Comparison of ENCODE assay signal across 1 cellular context in the genomic region with DNA sequence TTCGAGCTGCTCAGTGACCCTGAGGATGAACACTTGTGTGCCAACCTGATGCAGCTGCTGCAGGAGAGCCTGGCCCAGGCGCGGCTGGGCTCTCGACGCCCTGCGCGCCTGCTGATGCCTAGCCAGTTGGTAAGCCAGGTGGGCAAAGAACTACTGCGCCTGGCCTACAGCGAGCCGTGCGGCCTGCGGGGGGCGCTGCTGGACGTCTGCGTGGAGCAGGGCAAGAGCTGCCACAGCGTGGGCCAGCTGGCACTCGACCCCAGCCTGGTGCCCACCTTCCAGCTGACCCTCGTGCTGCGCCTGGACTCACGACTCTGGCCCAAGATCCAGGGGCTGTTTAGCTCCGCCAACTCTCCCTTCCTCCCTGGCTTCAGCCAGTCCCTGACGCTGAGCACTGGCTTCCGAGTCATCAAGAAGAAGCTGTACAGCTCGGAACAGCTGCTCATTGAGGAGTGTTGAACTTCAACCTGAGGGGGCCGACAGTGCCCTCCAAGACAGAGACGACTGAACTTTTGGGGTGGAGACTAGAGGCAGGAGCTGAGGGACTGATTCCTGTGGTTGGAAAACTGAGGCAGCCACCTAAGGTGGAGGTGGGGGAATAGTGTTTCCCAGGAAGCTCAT.
TF ChIP-seq lines count a peak whose summit lies in the region.

No MANE protein-coding gene starts in this region.

TF ChIP-seq in K562, 482 proteins besides CTCF, POLR2A, EP300 and RAD21 (continued from another document and continues in another):
- TF ChIP-seq, protein P1, sequence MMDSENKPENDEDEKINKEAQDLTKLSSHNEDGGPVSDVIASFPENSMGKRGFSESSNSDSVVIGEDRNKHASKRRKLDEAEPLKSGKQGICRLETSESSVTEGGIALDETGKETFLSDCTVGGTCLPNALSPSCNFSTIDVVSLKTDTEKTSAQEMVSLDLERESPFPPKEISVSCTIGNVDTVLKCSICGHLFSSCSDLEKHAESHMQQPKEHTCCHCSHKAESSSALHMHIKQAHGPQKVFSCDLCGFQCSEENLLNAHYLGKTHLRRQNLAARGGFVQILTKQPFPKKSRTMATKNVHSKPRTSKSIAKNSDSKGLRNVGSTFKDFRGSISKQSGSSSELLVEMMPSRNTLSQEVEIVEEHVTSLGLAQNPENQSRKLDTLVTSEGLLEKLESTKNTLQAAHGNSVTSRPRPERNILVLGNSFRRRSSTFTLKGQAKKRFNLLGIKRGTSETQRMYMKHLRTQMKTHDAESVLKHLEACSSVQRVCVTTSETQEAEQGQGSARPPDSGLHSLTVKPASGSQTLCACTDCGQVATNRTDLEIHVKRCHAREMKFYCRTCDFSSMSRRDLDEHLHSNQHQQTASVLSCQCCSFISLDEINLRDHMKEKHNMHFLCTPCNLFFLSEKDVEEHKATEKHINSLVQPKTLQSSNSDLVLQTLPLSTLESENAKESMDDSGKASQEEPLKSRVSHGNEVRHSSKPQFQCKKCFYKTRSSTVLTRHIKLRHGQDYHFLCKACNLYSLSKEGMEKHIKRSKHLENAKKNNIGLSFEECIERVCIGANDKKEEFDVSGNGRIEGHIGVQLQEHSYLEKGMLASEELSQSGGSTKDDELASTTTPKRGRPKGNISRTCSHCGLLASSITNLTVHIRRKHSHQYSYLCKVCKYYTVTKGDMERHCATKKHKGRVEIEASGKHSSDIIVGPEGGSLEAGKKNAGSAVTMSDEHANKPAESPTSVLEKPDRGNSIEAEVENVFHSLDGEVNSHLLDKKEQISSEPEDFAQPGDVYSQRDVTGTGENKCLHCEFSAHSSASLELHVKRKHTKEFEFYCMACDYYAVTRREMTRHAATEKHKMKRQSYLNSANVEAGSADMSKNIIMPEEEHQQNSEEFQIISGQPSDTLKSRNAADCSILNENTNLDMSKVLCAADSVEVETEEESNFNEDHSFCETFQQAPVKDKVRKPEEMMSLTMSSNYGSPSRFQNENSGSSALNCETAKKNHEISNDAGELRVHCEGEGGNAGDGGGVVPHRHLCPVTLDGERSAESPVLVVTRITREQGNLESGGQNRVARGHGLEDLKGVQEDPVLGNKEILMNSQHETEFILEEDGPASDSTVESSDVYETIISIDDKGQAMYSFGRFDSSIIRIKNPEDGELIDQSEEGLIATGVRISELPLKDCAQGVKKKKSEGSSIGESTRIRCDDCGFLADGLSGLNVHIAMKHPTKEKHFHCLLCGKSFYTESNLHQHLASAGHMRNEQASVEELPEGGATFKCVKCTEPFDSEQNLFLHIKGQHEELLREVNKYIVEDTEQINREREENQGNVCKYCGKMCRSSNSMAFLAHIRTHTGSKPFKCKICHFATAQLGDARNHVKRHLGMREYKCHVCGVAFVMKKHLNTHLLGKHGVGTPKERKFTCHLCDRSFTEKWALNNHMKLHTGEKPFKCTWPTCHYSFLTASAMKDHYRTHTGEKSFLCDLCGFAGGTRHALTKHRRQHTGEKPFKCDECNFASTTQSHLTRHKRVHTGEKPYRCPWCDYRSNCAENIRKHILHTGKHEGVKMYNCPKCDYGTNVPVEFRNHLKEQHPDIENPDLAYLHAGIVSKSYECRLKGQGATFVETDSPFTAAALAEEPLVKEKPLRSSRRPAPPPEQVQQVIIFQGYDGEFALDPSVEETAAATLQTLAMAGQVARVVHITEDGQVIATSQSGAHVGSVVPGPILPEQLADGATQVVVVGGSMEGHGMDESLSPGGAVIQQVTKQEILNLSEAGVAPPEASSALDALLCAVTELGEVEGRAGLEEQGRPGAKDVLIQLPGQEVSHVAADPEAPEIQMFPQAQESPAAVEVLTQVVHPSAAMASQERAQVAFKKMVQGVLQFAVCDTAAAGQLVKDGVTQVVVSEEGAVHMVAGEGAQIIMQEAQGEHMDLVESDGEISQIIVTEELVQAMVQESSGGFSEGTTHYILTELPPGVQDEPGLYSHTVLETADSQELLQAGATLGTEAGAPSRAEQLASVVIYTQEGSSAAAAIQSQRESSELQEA (IDR thresholded peaks at IDR 0.05; ENCODE audit: low read depth), result no peak
- TF ChIP-seq, protein P2, sequence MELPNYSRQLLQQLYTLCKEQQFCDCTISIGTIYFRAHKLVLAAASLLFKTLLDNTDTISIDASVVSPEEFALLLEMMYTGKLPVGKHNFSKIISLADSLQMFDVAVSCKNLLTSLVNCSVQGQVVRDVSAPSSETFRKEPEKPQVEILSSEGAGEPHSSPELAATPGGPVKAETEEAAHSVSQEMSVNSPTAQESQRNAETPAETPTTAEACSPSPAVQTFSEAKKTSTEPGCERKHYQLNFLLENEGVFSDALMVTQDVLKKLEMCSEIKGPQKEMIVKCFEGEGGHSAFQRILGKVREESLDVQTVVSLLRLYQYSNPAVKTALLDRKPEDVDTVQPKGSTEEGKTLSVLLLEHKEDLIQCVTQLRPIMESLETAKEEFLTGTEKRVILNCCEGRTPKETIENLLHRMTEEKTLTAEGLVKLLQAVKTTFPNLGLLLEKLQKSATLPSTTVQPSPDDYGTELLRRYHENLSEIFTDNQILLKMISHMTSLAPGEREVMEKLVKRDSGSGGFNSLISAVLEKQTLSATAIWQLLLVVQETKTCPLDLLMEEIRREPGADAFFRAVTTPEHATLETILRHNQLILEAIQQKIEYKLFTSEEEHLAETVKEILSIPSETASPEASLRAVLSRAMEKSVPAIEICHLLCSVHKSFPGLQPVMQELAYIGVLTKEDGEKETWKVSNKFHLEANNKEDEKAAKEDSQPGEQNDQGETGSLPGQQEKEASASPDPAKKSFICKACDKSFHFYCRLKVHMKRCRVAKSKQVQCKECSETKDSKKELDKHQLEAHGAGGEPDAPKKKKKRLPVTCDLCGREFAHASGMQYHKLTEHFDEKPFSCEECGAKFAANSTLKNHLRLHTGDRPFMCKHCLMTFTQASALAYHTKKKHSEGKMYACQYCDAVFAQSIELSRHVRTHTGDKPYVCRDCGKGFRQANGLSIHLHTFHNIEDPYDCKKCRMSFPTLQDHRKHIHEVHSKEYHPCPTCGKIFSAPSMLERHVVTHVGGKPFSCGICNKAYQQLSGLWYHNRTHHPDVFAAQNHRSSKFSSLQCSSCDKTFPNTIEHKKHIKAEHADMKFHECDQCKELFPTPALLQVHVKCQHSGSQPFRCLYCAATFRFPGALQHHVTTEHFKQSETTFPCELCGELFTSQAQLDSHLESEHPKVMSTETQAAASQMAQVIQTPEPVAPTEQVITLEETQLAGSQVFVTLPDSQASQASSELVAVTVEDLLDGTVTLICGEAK (IDR thresholded peaks at IDR 0.05), result no peak
- TF ChIP-seq, protein P2 (CRISPR knock-in tag; IDR thresholded peaks at IDR 0.05), result no peak; the same call in 1 of the 2 replicates
- TF ChIP-seq, protein P3, sequence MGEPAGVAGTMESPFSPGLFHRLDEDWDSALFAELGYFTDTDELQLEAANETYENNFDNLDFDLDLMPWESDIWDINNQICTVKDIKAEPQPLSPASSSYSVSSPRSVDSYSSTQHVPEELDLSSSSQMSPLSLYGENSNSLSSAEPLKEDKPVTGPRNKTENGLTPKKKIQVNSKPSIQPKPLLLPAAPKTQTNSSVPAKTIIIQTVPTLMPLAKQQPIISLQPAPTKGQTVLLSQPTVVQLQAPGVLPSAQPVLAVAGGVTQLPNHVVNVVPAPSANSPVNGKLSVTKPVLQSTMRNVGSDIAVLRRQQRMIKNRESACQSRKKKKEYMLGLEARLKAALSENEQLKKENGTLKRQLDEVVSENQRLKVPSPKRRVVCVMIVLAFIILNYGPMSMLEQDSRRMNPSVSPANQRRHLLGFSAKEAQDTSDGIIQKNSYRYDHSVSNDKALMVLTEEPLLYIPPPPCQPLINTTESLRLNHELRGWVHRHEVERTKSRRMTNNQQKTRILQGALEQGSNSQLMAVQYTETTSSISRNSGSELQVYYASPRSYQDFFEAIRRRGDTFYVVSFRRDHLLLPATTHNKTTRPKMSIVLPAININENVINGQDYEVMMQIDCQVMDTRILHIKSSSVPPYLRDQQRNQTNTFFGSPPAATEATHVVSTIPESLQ (CRISPR knock-in tag; IDR thresholded peaks at IDR 0.05), result no peak; the same call in 1 of the 2 replicates
- TF ChIP-seq, protein P4, sequence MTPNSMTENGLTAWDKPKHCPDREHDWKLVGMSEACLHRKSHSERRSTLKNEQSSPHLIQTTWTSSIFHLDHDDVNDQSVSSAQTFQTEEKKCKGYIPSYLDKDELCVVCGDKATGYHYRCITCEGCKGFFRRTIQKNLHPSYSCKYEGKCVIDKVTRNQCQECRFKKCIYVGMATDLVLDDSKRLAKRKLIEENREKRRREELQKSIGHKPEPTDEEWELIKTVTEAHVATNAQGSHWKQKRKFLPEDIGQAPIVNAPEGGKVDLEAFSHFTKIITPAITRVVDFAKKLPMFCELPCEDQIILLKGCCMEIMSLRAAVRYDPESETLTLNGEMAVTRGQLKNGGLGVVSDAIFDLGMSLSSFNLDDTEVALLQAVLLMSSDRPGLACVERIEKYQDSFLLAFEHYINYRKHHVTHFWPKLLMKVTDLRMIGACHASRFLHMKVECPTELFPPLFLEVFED (CRISPR knock-in tag; conservative IDR thresholded peaks at IDR 0.05), result no peak
- TF ChIP-seq ELF1 (tag; IDR thresholded peaks at IDR 0.05) (no peak), ZC3H8 (IDR thresholded peaks at IDR 0.05) (no peak), EZH2 (IDR thresholded peaks at IDR 0.05; ENCODE audit: borderline replicate concordance, low read depth, low read length) (no peak), ZNF79 (CRISPR knock-in tag; IDR thresholded peaks at IDR 0.05; ENCODE audit: low read depth) (peak; percentile 60; the same call in 1 of the 2 replicates), SMC3 (conservative IDR thresholded peaks at IDR 0.05; ENCODE audit: insufficient read depth, low read depth, low read length) (0 out of 2 replicates have a peak, but pooled peaks have one; percentile 21), HSF4 (CRISPR knock-in tag; IDR thresholded peaks at IDR 0.05; ENCODE audit: borderline replicate concordance) (no peak), RBM14 (IDR thresholded peaks at IDR 0.05; ENCODE audit: borderline replicate concordance, insufficient read depth, low read depth, low read length) (0 out of 2 replicates have a peak, but pooled peaks have one; percentile 92), FOXM1 (IDR thresholded peaks at IDR 0.05; ENCODE audit: low read depth) (no peak), FOXM1 (CRISPR knock-in tag; IDR thresholded peaks at IDR 0.05; ENCODE audit: low read depth) (no peak), FOXK2 (conservative IDR thresholded peaks at IDR 0.05 in 1 of 2, IDR thresholded peaks at IDR 0.05 in 1 of 2; ENCODE audit: low read depth in 2 of 2) (no peak), BRD4 (IDR thresholded peaks at IDR 0.05) (no peak; the same call in 1 of the 2 replicates), PHF21A (IDR thresholded peaks at IDR 0.05; ENCODE audit: borderline replicate concordance, low read depth) (no peak), EGR1 (conservative IDR thresholded peaks at IDR 0.05) (no peak), ETV6 (IDR thresholded peaks at IDR 0.05; ENCODE audit: borderline replicate concordance in 1 of 2, low read depth in 2 of 2, low read length in 1 of 2) (no peak), ETV6 (CRISPR knock-in tag; IDR thresholded peaks at IDR 0.05; ENCODE audit: borderline replicate concordance) (no peak), TEAD2 (tag; IDR thresholded peaks at IDR 0.05) (no peak)
- TF ChIP-seq, protein P5, sequence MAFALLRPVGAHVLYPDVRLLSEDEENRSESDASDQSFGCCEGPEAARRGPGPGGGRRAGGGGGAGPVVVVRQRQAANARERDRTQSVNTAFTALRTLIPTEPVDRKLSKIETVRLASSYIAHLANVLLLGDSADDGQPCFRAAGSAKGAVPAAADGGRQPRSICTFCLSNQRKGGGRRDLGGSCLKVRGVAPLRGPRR (CRISPR knock-in tag; IDR thresholded peaks at IDR 0.05), result peak; percentile 76; the same call in 1 of the 2 replicates
- TF ChIP-seq, protein P6, sequence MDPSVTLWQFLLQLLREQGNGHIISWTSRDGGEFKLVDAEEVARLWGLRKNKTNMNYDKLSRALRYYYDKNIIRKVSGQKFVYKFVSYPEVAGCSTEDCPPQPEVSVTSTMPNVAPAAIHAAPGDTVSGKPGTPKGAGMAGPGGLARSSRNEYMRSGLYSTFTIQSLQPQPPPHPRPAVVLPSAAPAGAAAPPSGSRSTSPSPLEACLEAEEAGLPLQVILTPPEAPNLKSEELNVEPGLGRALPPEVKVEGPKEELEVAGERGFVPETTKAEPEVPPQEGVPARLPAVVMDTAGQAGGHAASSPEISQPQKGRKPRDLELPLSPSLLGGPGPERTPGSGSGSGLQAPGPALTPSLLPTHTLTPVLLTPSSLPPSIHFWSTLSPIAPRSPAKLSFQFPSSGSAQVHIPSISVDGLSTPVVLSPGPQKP (CRISPR knock-in tag; IDR thresholded peaks at IDR 0.05), result no peak
- TF ChIP-seq, protein P7, sequence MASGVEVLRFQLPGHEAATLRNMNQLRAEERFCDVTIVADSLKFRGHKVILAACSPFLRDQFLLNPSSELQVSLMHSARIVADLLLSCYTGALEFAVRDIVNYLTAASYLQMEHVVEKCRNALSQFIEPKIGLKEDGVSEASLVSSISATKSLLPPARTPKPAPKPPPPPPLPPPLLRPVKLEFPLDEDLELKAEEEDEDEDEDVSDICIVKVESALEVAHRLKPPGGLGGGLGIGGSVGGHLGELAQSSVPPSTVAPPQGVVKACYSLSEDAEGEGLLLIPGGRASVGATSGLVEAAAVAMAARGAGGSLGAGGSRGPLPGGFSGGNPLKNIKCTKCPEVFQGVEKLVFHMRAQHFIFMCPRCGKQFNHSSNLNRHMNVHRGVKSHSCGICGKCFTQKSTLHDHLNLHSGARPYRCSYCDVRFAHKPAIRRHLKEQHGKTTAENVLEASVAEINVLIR (CRISPR knock-in tag; IDR thresholded peaks at IDR 0.05), result 0 out of 2 replicates have a peak, but pooled peaks have one; percentile 37
